Comparison of ENCODE assay signal across 8 cellular contexts in genomic region chr5:168579987-168580508, GRCh38. TPM values are rescaled to one million over a fixed set of nuclear protein-coding genes. Genes with fewer than 3 reads are reported as not detected.
DNase-seq lines count a peak whose midpoint lies in the region; ATAC-seq and TF ChIP-seq lines count a peak whose summit lies in the region.

No MANE protein-coding gene starts in this region.

- TF ChIP-seq CTCF in kidney epithelial cell (IDR thresholded peaks at IDR 0.05; ENCODE audit: insufficient read depth, low read length, poor library complexity, severe bottlenecking) (no peak), thyroid gland (IDR thresholded peaks at IDR 0.05) (no peak)

- peaks cover 27 to 32% of the 10 kb centered on the region in 2 donors for H3K4me1 ChIP-seq in thyroid gland

- H3K27me3 ChIP-seq in kidney epithelial cell (ENCODE audit: control insufficient read depth, insufficient read depth, low read length): no peaks in the 10 kb centered on the region
- H3K27me3 ChIP-seq in thyroid gland: no peaks in the 10 kb centered on the region

- peaks cover 42% of the 10 kb centered on the region for H3K4me1 Mint-ChIP-seq in activated CD4-positive, alpha-beta T cell treated with anti-CD3 and anti-CD28 coated beads, Interleukin-2, amount 10 ng/mL, durations not matched to agents 7 days and 5 days
- peaks cover 25% of the 10 kb centered on the region for H3K4me1 Mint-ChIP-seq in activated T-helper 17 cell treated with anti-CD3 and anti-CD28 coated beads, Interleukin-2, amount 50 U/mL, for 72 hours

- peak overlapping the region; percentile 97 for H3K27ac Mint-ChIP-seq in activated CD4-positive, alpha-beta T cell treated with anti-CD3 and anti-CD28 coated beads, Interleukin-2, amount 10 ng/mL, durations not matched to agents 7 days and 5 days
- H3K27ac Mint-ChIP-seq in activated T-helper 17 cell treated with anti-CD3 and anti-CD28 coated beads, Interleukin-2, amount 50 U/mL, for 72 hours: peak overlapping the region; percentile 96

- CTCF ChIA-PET in activated CD4-positive, alpha-beta T cell treated with anti-CD3 and anti-CD28 coated beads, Interleukin-2, amount 10 ng/mL, durations not matched to agents 7 days and 5 days (lab: Charles Lee): interaction anchor here (0.6 kb wide), 1 partner anchor 1391 kb away, joined by 3 read pairs; no protein-coding TSS in a partner anchor

- H3K9me3 Mint-ChIP-seq in activated CD4-positive, alpha-beta T cell treated with anti-CD3 and anti-CD28 coated beads, Interleukin-2, amount 10 ng/mL, durations not matched to agents 7 days and 5 days: peaks cover 5% of the 10 kb centered on the region
- H3K9me3 Mint-ChIP-seq in activated T-helper 17 cell treated with anti-CD3 and anti-CD28 coated beads, Interleukin-2, amount 50 U/mL, for 72 hours: no peaks in the 10 kb centered on the region

- H3K36me3 ChIP-seq in kidney epithelial cell (ENCODE audit: control insufficient read depth, insufficient read depth, low read length) (no peaks in the 10 kb centered on the region), thyroid gland (no peaks in the 10 kb centered on the region)

- no peak for TF ChIP-seq POLR2A in thyroid gland (IDR thresholded peaks at IDR 0.05)

- ATAC-seq in activated T-helper 17 cell treated with anti-CD3 and anti-CD28 coated beads, Interleukin-2, amount 50 U/mL, for 72 hours (replicated peaks): no peak
- no peak for ATAC-seq in GM21367 (IDR thresholded peaks at IDR 0.05; ENCODE audit: unreplicated experiment)
- ATAC-seq in HG02610 (IDR thresholded peaks at IDR 0.05; ENCODE audit: unreplicated experiment): no peak

- 26 to 29% methylated on average over 9 of the region's 9 CpGs for WGBS in thyroid gland, 2 donors

- H3K4me3 ChIP-seq in kidney epithelial cell (ENCODE audit: low read depth, low read length): peak overlapping the region; percentile 36
- H3K4me3 ChIP-seq in thyroid gland (replicated peaks in 1 of 3): peak overlapping the region in 2 of 3 donors; percentile 3 to 76

- H3K4me3 Mint-ChIP-seq in activated CD4-positive, alpha-beta T cell treated with anti-CD3 and anti-CD28 coated beads, Interleukin-2, amount 10 ng/mL, durations not matched to agents 7 days and 5 days: peak overlapping the region; percentile 81
- H3K4me3 Mint-ChIP-seq in activated T-helper 17 cell treated with anti-CD3 and anti-CD28 coated beads, Interleukin-2, amount 50 U/mL, for 72 hours: peak overlapping the region; percentile 88

- H3K9me3 ChIP-seq in thyroid gland: no peaks in the 10 kb centered on the region

- intact Hi-C loops in thyroid gland (cut with DNase I): no loop called here

- peak; percentile 7 for DNase-seq in activated CD4-positive, alpha-beta T cell treated with anti-CD3 and anti-CD28 coated beads, Interleukin-2, amount 10 ng/mL, durations not matched to agents 7 days and 5 days
- no peak for DNase-seq in activated CD4-positive, alpha-beta T cell treated with anti-CD3 and anti-CD28 coated beads, Interleukin-2, amount 50 U/mL, for 1 hour
- no peak for DNase-seq in kidney epithelial cell (ENCODE audit: low read depth)
- DNase-seq in thyroid gland: no peak
- no peak for DNase-seq in effector CD4-positive, alpha-beta T cell

- POLR2A ChIA-PET in activated CD4-positive, alpha-beta T cell treated with anti-CD3 and anti-CD28 coated beads, Interleukin-2, amount 10 ng/mL, durations not matched to agents 7 days and 5 days (lab: Charles Lee): no interaction called here

- H3K27ac ChIP-seq in thyroid gland: peak overlapping the region; percentile 74 to 95 (median 90)

- H3K27me3 Mint-ChIP-seq in activated CD4-positive, alpha-beta T cell treated with anti-CD3 and anti-CD28 coated beads, Interleukin-2, amount 10 ng/mL, durations not matched to agents 7 days and 5 days: no peaks in the 10 kb centered on the region
- no peaks in the 10 kb centered on the region for H3K27me3 Mint-ChIP-seq in activated T-helper 17 cell treated with anti-CD3 and anti-CD28 coated beads, Interleukin-2, amount 50 U/mL, for 72 hours

- H3K36me3 Mint-ChIP-seq in activated CD4-positive, alpha-beta T cell treated with anti-CD3 and anti-CD28 coated beads, Interleukin-2, amount 10 ng/mL, durations not matched to agents 7 days and 5 days (ENCODE audit: low read depth): peaks cover 11% of the 10 kb centered on the region
- peaks cover 20% of the 10 kb centered on the region for H3K36me3 Mint-ChIP-seq in activated T-helper 17 cell treated with anti-CD3 and anti-CD28 coated beads, Interleukin-2, amount 50 U/mL, for 72 hours (ENCODE audit: low read depth)

RNA-seq across cellular contexts. Expression of gene PANK3, which starts 0.9 kb away (rescaled TPM):
- 10 to 100 TPM; 42.4 to 47.3 TPM for total RNA-seq in activated CD4-positive, alpha-beta T cell treated with anti-CD3 and anti-CD28 coated beads, Interleukin-2, amount 10 ng/mL, durations not matched to agents 7 days and 5 days
- 10 to 100 TPM; 38.2 to 42.0 TPM for total RNA-seq in activated T-helper 17 cell treated with anti-CD3 and anti-CD28 coated beads, Interleukin-2, amount 50 U/mL, for 72 hours
- total RNA-seq in kidney epithelial cell (71.4 and 72.0 TPM in 2 replicates), thyroid gland (10 to 100 TPM; 38.7 to 73.8 (median 49.3) TPM)

RNA-seq across cellular contexts. Expression of gene FBLL1, which starts 50.9 kb away (rescaled TPM):
- total RNA-seq in activated CD4-positive, alpha-beta T cell treated with anti-CD3 and anti-CD28 coated beads, Interleukin-2, amount 10 ng/mL, durations not matched to agents 7 days and 5 days: not detected
- 1 to 10 TPM in 1 of 2 donors, not detected in 1; 1.1 TPM for total RNA-seq in activated T-helper 17 cell treated with anti-CD3 and anti-CD28 coated beads, Interleukin-2, amount 50 U/mL, for 72 hours
- 0.84 and 1.0 TPM in 2 replicates for total RNA-seq in kidney epithelial cell
- not detected for total RNA-seq in thyroid gland
